In genomic region chr2:141599721-141600120, GRCh38 we compare ENCODE assay signal across 5 cellular contexts.
"Had no signal": no experiment of that assay in that cellular context is flagged by ENCODE, and none has a peak within 500 bp of the region (broad histone marks: within the 10 kb centered on the region; RNA-seq: fewer than 3 reads in every experiment).

No MANE protein-coding gene starts in this region.

- H3K9me3 Mint-ChIP-seq: H9 had no signal

- H3K4me3 Mint-ChIP-seq: H9 had no signal

- H3K4me3 ChIP-seq: GM23248, K562 had no signal

- H2AFZ ChIP-seq: GM23248 had no signal

- ATAC-seq: K562 had no signal

- H3K27ac Mint-ChIP-seq: H9 had no signal

- H3K27ac ChIP-seq: GM23248 had no signal

- DNase-seq: GM23248, H9, HCEC 1CT, IMR-90 had no signal
